Comparison of ENCODE assay signal across 1 cellular context in the genomic region with DNA sequence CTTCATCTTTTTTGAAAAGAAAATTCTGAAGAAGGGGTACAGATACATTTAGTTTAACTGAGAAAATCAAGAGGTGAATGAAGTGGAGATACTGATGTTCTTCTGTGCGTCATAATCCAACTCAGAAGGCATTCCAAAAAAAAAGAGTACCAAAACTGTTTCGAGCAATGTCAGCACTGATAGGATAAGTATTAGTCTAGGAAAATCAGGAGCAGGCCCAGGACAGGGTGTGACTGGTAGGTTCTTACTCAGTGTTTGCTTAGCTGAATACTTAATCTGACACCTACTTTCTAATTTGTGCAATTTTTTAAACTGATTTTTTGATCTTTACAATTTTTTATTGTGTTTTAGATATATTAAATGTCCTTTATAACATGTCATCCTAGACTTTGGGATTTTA.
TF ChIP-seq lines count a peak whose summit lies in the region.

No MANE protein-coding gene starts in this region.

TF ChIP-seq in A549, 52 proteins besides CTCF, POLR2A, EP300 and RAD21:
- TF ChIP-seq GATA3 (IDR thresholded peaks at IDR 0.05; ENCODE audit: borderline replicate concordance) (no peak), RARB (CRISPR knock-in tag; IDR thresholded peaks at IDR 0.05) (no peak), SMC3 (IDR thresholded peaks at IDR 0.05) (no peak), MYC (IDR thresholded peaks at IDR 0.05; ENCODE audit: borderline replicate concordance, low read length) (no peak), ESRRA (IDR thresholded peaks at IDR 0.05; ENCODE audit: borderline replicate concordance, low read length) (no peak), CHD2 (IDR thresholded peaks at IDR 0.05; ENCODE audit: low read length, partially characterized antibody) (no peak), CBX8 (IDR thresholded peaks at IDR 0.05) (no peak), REST (IDR thresholded peaks at IDR 0.05) (no peak), HDAC2 (IDR thresholded peaks at IDR 0.05) (no peak), MAFK (IDR thresholded peaks at IDR 0.05; ENCODE audit: partially characterized antibody) (no peak), NPAS2 (CRISPR knock-in tag; IDR thresholded peaks at IDR 0.05; ENCODE audit: borderline replicate concordance) (no peak), JUN (IDR thresholded peaks at IDR 0.05) (no peak), ELK1 (IDR thresholded peaks at IDR 0.05; ENCODE audit: low read depth, low read length) (no peak)
TF ChIP-seq in A549: peak in this region for 0.
